ENCODE assay signal across 8 cellular contexts in the genomic region with DNA sequence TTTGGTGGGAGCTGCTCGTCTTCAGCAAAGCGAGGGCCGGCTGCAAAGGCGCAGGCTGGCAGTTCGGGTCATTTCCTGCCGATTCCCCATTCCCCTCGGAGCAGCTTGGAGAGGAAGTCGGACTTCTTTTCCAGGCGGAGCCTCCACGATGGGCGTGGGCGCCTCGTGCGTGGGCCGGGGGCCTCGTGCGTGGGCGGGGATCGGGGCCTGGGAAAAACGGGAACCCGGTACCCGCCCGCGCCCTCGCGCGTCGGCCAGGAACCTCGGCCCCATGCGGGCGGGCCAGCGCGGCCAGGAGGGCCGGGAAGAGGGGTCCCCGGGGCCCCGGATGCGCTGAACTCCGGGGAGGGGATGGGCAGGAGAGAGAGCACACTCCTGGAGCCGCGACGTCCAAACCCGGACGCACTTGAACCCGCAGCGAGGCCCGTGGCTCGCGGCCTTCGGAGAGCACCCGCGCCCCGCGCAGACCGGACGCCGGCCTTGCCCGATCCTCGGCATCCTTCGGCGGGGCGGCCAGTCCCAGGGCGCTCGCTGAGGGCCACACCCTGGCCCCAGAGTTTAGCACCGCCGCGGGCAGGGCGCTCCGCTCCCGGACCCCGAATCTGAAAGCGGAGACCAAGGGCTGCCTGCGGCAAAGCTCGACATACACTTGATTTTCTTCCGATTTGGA.
DNase-seq lines count a peak whose midpoint lies in the region; ATAC-seq, FAIRE-seq and TF ChIP-seq lines count a peak whose summit lies in the region.

No MANE protein-coding gene starts in this region.

- H3K4me2 ChIP-seq in parathyroid adenoma (ENCODE audit: low read length): peak overlapping the region; percentile 46

- DNase-seq in HTR-8/SVneo (ENCODE audit: insufficient read length, low spot score): peak; percentile 66
- peak; percentile 46 for DNase-seq in activated T-cell treated with anti-CD3 and anti-CD28 coated beads, Interleukin-2, amount 50 U/mL, for 24 hours
- DNase-seq in head of caudate nucleus: peak in 24 of 42 donors; percentile 4 to 50 (median 20)
- no peak for DNase-seq in frontal cortex (ENCODE audit: low spot score in 2 of 2)

- H3K36me3 Mint-ChIP-seq in activated T-cell treated with anti-CD3 and anti-CD28 coated beads, Interleukin-2, amount 50 U/mL, for 24 hours (ENCODE audit: low read depth): no peaks in the 10 kb centered on the region

- H3K27ac ChIP-seq in parathyroid adenoma: no peak overlapping the region

- H3K9me3 ChIP-seq in ES-I3 (ENCODE audit: control insufficient read depth, insufficient read depth, low read length): no peaks in the 10 kb centered on the region
- H3K9me3 ChIP-seq in parathyroid adenoma (ENCODE audit: control insufficient read depth, low read length): no peaks in the 10 kb centered on the region

- ATAC-seq in GM21390 (IDR thresholded peaks at IDR 0.05; ENCODE audit: unreplicated experiment) (peak; percentile 29), GM18870 (IDR thresholded peaks at IDR 0.05; ENCODE audit: unreplicated experiment) (no peak)

- peak overlapping the region; percentile 76 for H3K9ac ChIP-seq in ES-I3 (ENCODE audit: low read depth, low read length)
- no peak overlapping the region for H3K9ac ChIP-seq in parathyroid adenoma

- intact Hi-C loops in head of caudate nucleus (cut with DNase I): loop anchor here (2.0 to 10.0 kb wide), 4 partner anchors 83 to 511 kb away; no protein-coding TSS in a partner anchor

- H3K79me2 ChIP-seq in parathyroid adenoma: no peaks in the 10 kb centered on the region

- peaks cover 72% of the 10 kb centered on the region for H3K27me3 Mint-ChIP-seq in activated T-cell treated with anti-CD3 and anti-CD28 coated beads, Interleukin-2, amount 50 U/mL, for 24 hours

- H3K36me3 ChIP-seq in ES-I3 (ENCODE audit: insufficient read depth, low read length): no peaks in the 10 kb centered on the region
- no peaks in the 10 kb centered on the region for H3K36me3 ChIP-seq in parathyroid adenoma (ENCODE audit: control insufficient read depth, insufficient read depth, low read length)

- H3K9me3 Mint-ChIP-seq in activated T-cell treated with anti-CD3 and anti-CD28 coated beads, Interleukin-2, amount 50 U/mL, for 24 hours: no peaks in the 10 kb centered on the region

- H3K4me3 ChIP-seq in parathyroid adenoma (ENCODE audit: low read depth, low read length): peak overlapping the region; percentile 54

- FAIRE-seq in HTR-8/SVneo (lab: Jason Lieb, UNC) (peak; percentile 90), frontal cortex (lab: Jason Lieb, UNC) (no peak)

- H3K4me3 Mint-ChIP-seq in activated T-cell treated with anti-CD3 and anti-CD28 coated beads, Interleukin-2, amount 50 U/mL, for 24 hours: peak overlapping the region; percentile 67

- peak overlapping the region; percentile 38 for H2AFZ ChIP-seq in parathyroid adenoma

- H3K27ac Mint-ChIP-seq in activated T-cell treated with anti-CD3 and anti-CD28 coated beads, Interleukin-2, amount 50 U/mL, for 24 hours: no peak overlapping the region

- no peak for TF ChIP-seq CTCF in parathyroid adenoma (IDR thresholded peaks at IDR 0.05)

- peaks cover 5% of the 10 kb centered on the region for H3K4me1 Mint-ChIP-seq in activated T-cell treated with anti-CD3 and anti-CD28 coated beads, Interleukin-2, amount 50 U/mL, for 24 hours (ENCODE audit: low read depth)

- H3K4me1 ChIP-seq in ES-I3 (ENCODE audit: insufficient read depth, low read length): no peaks in the 10 kb centered on the region; the same call in 1 of the 2 replicates
- H3K4me1 ChIP-seq in parathyroid adenoma: no peaks in the 10 kb centered on the region

- H3K27me3 ChIP-seq in parathyroid adenoma (ENCODE audit: control insufficient read depth, insufficient read depth, low read length): peaks cover 6% of the 10 kb centered on the region

Comparison
In these comparisons a context has a peak if more than half of its experiments do, and no peak if none do; other contexts are left out.
1. DNase-seq: peak in HTR-8/SVneo (single experiment), activated T-cell treated with anti-CD3 and anti-CD28 coated beads, Interleukin-2, amount 50 U/mL, for 24 hours (single experiment) and head of caudate nucleus (24 of 42); none in frontal cortex (0 of 2).